ENCODE assay signal across 12 cellular contexts in the genomic region with DNA sequence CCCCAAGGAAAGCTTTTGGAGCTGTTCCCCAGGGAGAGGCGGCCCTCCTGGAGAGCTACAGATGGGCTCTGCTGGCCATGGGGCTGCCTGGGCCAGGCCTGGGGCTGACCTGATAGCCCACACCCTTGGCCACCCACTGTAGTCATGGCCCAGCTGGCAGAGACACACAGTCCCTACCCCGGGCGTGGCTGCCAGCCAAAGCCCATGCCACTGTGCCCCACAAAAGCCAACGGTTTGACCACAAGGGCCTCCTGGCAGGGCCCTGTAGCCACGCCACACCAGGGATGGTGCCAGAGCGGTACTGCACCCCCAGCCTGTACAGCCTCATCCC. TPM values are rescaled to one million over a fixed set of nuclear protein-coding genes. Genes with fewer than 3 reads are reported as not detected.
DNase-seq lines count a peak whose midpoint lies in the region; ATAC-seq and TF ChIP-seq lines count a peak whose summit lies in the region.
"Had no signal": no experiment of that assay in that cellular context is flagged by ENCODE, and none has a peak within 500 bp of the region (broad histone marks: within the 10 kb centered on the region; RNA-seq: fewer than 3 reads in every experiment).

No MANE protein-coding gene starts in this region.

- H3K27ac ChIP-seq in esophagus muscularis mucosa (replicated peaks in 1 of 4) (peak overlapping the region; percentile 63 to 81 (median 74)), neutrophil (peak overlapping the region; percentile 26)

- TF ChIP-seq EP300 in esophagus muscularis mucosa (IDR thresholded peaks at IDR 0.05) = no peak

- H3K27me3 ChIP-seq in esophagus muscularis mucosa (no peaks in the 10 kb centered on the region), neutrophil (no peaks in the 10 kb centered on the region)

- H3K9me3 ChIP-seq in esophagus muscularis mucosa = no peaks in the 10 kb centered on the region
- H3K9me3 ChIP-seq in neutrophil = no peaks in the 10 kb centered on the region
- H3K9me3 ChIP-seq: Caco-2 had no signal

- peak; percentile 14 for ATAC-seq in Right ventricle myocardium superior (ENCODE audit: poor library complexity)

- peaks cover 0 to 33% (median 10%) of the 10 kb centered on the region in 4 donors for H3K36me3 ChIP-seq in esophagus muscularis mucosa
- H3K36me3 ChIP-seq in neutrophil = peaks cover 27% of the 10 kb centered on the region

- TF ChIP-seq CTCF in esophagus muscularis mucosa (IDR thresholded peaks at IDR 0.05) (no peak), neutrophil (IDR thresholded peaks at IDR 0.05) (no peak)

- no peak overlapping the region for H3K4me3 ChIP-seq in esophagus muscularis mucosa
- H3K4me3 ChIP-seq in neutrophil (ENCODE audit: low read depth in 1 of 2, low read length in 1 of 2) = no peak overlapping the region

- H3K4me1 ChIP-seq in esophagus muscularis mucosa (peaks cover 58 to 100% (median 99%) of the 10 kb centered on the region in 4 donors), neutrophil (ENCODE audit: control insufficient read depth in 1 of 2, insufficient read depth in 1 of 2, low read depth in 1 of 2, low read length in 1 of 2) (peaks cover 18 to 60% of the 10 kb centered on the region in 2 experiments)
- H3K4me1 ChIP-seq: Caco-2 had no signal

- TF ChIP-seq POLR2A in esophagus muscularis mucosa (IDR thresholded peaks at IDR 0.05; ENCODE audit: low read depth) = no peak

- intact Hi-C loops in Right ventricle myocardium superior (cut with DNase I) = no loop called here
- intact Hi-C loops in cardiac septum (cut with DNase I) = no loop called here
- intact Hi-C loops in esophagus muscularis mucosa (cut with DNase I) = no loop called here

- whole genome bisulfite sequencing in esophagus muscularis mucosa = 77% methylated on average over 6 of the region's 6 CpGs

- DNase-seq in Right ventricle myocardium superior = peak; percentile 45
- DNase-seq in cardiac septum (ENCODE audit: low spot score) = no peak
- DNase-seq in esophagus muscularis mucosa (ENCODE audit: extremely low spot score) = no peak
- DNase-seq in GDM1 (lab: John Stamatoyannopoulos, UW) = no peak
- DNase-seq in HK-2 (ENCODE audit: unreplicated experiment) = no peak
- DNase-seq in stimulated activated CD4-positive, alpha-beta T cell treated with anti-CD3 and anti-CD28 coated beads, Interleukin-15, amount 100 ng/mL, for 24 hours = no peak
- no peak for DNase-seq in NCI-H2081 (lab: John Stamatoyannopoulos, UW)
- DNase-seq: activated CD4-positive, CD25-positive, alpha-beta regulatory T cell; Caco-2; foreskin melanocyte; stimulated activated CD4-positive, alpha-beta T cell treated with anti-CD3 and anti-CD28 coated beads, Interleukin-2, amount 100 ng/mL, for 24 hours had no signal

RNA-seq across cellular contexts. Expression of gene NACC2, which starts 15.2 kb away (rescaled TPM):
- total RNA-seq in Right ventricle myocardium superior (30.8 TPM), cardiac septum (57.8 TPM), esophagus muscularis mucosa (100 to 1,000 TPM in 3 of 4 donors, 10 to 100 TPM in 1; 93.8 to 192 (median 142) TPM)

RNA-seq across cellular contexts. Expression of gene TMEM250, which starts 38.8 kb away (rescaled TPM):
- total RNA-seq in Right ventricle myocardium superior = 16.4 TPM
- 19.8 TPM for total RNA-seq in cardiac septum
- total RNA-seq in esophagus muscularis mucosa = 10 to 100 TPM; 33.6 to 77.6 (median 59.4) TPM
